Comparison of ENCODE assay signal across 1 cellular context in the genomic region with DNA sequence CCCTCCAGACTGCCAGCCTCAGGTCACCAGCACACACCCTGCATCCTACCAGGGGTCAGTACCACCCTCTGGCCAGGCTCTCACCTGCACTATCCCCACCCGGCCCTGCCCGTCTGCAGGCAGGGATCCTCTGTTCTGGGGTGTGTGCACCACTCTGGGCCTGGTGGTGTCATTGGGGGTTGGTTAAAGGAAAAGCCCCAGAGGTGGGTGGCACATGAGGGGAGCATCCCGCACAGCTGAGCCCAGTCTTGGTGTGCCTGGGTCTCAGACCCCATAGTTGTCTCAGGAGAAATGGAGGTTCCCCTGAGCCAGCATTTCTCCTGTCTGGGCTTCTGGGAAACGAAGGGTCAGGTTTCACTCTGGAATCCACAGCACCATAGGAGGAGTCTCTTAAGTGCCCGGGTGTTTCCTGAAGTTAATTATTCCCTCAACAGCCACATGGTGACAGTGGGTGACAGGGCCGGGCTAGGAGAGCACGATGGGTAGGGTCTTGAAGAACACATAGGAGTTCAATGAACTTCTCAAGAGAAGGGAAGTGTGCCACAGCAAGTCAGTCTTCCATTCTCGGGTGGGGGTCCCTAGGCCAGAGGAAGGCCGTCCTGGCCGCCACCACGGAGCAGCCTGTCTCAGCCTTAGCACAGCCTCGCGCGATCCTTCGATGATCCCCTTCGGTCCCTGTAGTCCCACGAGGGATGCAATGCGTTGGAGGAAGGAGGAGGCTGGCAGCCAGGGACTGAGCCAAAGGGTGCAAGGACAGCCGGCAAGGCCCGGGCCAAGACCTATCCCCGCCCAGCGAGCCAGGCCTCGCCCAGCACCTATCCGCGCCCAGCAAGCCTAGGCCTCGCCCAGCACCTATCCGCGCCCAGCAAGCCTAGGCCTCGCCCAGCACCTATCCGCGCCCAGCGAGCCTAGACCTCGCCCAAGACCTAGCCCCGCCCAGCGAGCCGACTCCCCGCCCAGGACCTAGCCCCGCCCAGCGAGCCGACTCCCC.
TF ChIP-seq lines count a peak whose summit lies in the region.

No MANE protein-coding gene starts in this region.

TF ChIP-seq in HEK293, 187 proteins besides CTCF, POLR2A, EP300 and RAD21 (continued from another document and continues in another):
- TF ChIP-seq ZNF639 (tag by site-specific recombination; IDR thresholded peaks at IDR 0.05) (no peak), ZNF677 (tag by site-specific recombination; IDR thresholded peaks at IDR 0.05) (no peak), ZNF37A (tag by site-specific recombination; IDR thresholded peaks at IDR 0.05) (no peak), MEIS1 (CRISPR knock-in tag; IDR thresholded peaks at IDR 0.05; ENCODE audit: borderline replicate concordance) (no peak), ZNF510 (tag by site-specific recombination; IDR thresholded peaks at IDR 0.05; ENCODE audit: insufficient replicate concordance) (no peak), ZNF426 (tag by site-specific recombination; IDR thresholded peaks at IDR 0.05) (no peak), ZFP3 (tag by site-specific recombination; IDR thresholded peaks at IDR 0.05; ENCODE audit: low read depth) (peak; percentile 97), ZNF350 (tag by site-specific recombination; IDR thresholded peaks at IDR 0.05) (no peak), PRDM10 (tag by site-specific recombination; IDR thresholded peaks at IDR 0.05) (peak; percentile 31; the same call in 1 of the 2 replicates), ZNF248 (tag by site-specific recombination; IDR thresholded peaks at IDR 0.05) (no peak), ZNF596 (tag by site-specific recombination; IDR thresholded peaks at IDR 0.05) (no peak), ZNF624 (tag by site-specific recombination; IDR thresholded peaks at IDR 0.05) (no peak), ZNF423 (tag by site-specific recombination; IDR thresholded peaks at IDR 0.05) (0 out of 2 replicates have a peak, but pooled peaks have one; percentile 23), ZNF341 (tag by site-specific recombination; IDR thresholded peaks at IDR 0.05; ENCODE audit: low read depth) (peak; percentile 84), ZNF146 (tag by site-specific recombination; IDR thresholded peaks at IDR 0.05) (no peak), ZNF701 (tag by site-specific recombination; IDR thresholded peaks at IDR 0.05) (no peak), PATZ1 (tag by site-specific recombination; IDR thresholded peaks at IDR 0.05) (peak; percentile 43; the same call in 1 of the 2 replicates), RBAK (tag by site-specific recombination; IDR thresholded peaks at IDR 0.05) (no peak), ZNF404 (tag by site-specific recombination; IDR thresholded peaks at IDR 0.05) (no peak), ZNF600 (tag by site-specific recombination; IDR thresholded peaks at IDR 0.05) (peak; percentile 78), MZF1 (tag by site-specific recombination; IDR thresholded peaks at IDR 0.05; ENCODE audit: borderline replicate concordance) (no peak), ZNF843 (tag by site-specific recombination; IDR thresholded peaks at IDR 0.05) (no peak), ZNF791 (tag by site-specific recombination; IDR thresholded peaks at IDR 0.05) (no peak), PRDM1 (tag by site-specific recombination; IDR thresholded peaks at IDR 0.05) (0 out of 2 replicates have a peak, but pooled peaks have one; percentile 36), ZNF140 (tag by site-specific recombination; IDR thresholded peaks at IDR 0.05) (no peak), ZNF658 (tag by site-specific recombination; IDR thresholded peaks at IDR 0.05) (no peak), ZBTB48 (tag by site-specific recombination; IDR thresholded peaks at IDR 0.05) (no peak; the same call in 1 of the 2 replicates), ZNF530 (tag by site-specific recombination; IDR thresholded peaks at IDR 0.05; ENCODE audit: low read depth) (no peak), ZNF830 (tag by site-specific recombination; IDR thresholded peaks at IDR 0.05; ENCODE audit: low read depth) (no peak), ZNF768 (tag by site-specific recombination; IDR thresholded peaks at IDR 0.05) (no peak), ZNF571 (tag by site-specific recombination; IDR thresholded peaks at IDR 0.05) (no peak), ZNF19 (tag by site-specific recombination; IDR thresholded peaks at IDR 0.05; ENCODE audit: low read depth) (no peak), ZFP37 (tag by site-specific recombination; IDR thresholded peaks at IDR 0.05) (no peak), ZNF214 (tag by site-specific recombination; IDR thresholded peaks at IDR 0.05; ENCODE audit: borderline replicate concordance) (no peak), ZNF548 (tag by site-specific recombination; IDR thresholded peaks at IDR 0.05) (no peak), ZNF629 (tag by site-specific recombination; IDR thresholded peaks at IDR 0.05) (peak; percentile 31), SP7 (tag by site-specific recombination; IDR thresholded peaks at IDR 0.05) (no peak; the same call in 1 of the 2 replicates), ZBTB7A (tag by site-specific recombination; IDR thresholded peaks at IDR 0.05; ENCODE audit: low read depth) (no peak), ZNF792 (tag by site-specific recombination; IDR thresholded peaks at IDR 0.05) (no peak)
- TF ChIP-seq, protein P1, sequence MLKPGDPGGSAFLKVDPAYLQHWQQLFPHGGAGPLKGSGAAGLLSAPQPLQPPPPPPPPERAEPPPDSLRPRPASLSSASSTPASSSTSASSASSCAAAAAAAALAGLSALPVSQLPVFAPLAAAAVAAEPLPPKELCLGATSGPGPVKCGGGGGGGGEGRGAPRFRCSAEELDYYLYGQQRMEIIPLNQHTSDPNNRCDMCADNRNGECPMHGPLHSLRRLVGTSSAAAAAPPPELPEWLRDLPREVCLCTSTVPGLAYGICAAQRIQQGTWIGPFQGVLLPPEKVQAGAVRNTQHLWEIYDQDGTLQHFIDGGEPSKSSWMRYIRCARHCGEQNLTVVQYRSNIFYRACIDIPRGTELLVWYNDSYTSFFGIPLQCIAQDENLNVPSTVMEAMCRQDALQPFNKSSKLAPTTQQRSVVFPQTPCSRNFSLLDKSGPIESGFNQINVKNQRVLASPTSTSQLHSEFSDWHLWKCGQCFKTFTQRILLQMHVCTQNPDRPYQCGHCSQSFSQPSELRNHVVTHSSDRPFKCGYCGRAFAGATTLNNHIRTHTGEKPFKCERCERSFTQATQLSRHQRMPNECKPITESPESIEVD (tag by site-specific recombination; IDR thresholded peaks at IDR 0.05), result no peak
- TF ChIP-seq, protein P2, sequence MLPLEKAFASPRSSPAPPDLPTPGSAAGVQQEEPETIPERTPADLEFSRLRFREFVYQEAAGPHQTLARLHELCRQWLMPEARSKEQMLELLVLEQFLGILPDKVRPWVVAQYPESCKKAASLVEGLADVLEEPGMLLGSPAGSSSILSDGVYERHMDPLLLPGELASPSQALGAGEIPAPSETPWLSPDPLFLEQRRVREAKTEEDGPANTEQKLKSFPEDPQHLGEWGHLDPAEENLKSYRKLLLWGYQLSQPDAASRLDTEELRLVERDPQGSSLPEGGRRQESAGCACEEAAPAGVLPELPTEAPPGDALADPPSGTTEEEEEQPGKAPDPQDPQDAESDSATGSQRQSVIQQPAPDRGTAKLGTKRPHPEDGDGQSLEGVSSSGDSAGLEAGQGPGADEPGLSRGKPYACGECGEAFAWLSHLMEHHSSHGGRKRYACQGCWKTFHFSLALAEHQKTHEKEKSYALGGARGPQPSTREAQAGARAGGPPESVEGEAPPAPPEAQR (tag by site-specific recombination; IDR thresholded peaks at IDR 0.05), result no peak
- TF ChIP-seq, protein P3, sequence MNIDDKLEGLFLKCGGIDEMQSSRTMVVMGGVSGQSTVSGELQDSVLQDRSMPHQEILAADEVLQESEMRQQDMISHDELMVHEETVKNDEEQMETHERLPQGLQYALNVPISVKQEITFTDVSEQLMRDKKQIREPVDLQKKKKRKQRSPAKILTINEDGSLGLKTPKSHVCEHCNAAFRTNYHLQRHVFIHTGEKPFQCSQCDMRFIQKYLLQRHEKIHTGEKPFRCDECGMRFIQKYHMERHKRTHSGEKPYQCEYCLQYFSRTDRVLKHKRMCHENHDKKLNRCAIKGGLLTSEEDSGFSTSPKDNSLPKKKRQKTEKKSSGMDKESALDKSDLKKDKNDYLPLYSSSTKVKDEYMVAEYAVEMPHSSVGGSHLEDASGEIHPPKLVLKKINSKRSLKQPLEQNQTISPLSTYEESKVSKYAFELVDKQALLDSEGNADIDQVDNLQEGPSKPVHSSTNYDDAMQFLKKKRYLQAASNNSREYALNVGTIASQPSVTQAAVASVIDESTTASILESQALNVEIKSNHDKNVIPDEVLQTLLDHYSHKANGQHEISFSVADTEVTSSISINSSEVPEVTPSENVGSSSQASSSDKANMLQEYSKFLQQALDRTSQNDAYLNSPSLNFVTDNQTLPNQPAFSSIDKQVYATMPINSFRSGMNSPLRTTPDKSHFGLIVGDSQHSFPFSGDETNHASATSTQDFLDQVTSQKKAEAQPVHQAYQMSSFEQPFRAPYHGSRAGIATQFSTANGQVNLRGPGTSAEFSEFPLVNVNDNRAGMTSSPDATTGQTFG (tag by site-specific recombination; IDR thresholded peaks at IDR 0.05; ENCODE audit: borderline replicate concordance), result no peak
- TF ChIP-seq, protein P4, sequence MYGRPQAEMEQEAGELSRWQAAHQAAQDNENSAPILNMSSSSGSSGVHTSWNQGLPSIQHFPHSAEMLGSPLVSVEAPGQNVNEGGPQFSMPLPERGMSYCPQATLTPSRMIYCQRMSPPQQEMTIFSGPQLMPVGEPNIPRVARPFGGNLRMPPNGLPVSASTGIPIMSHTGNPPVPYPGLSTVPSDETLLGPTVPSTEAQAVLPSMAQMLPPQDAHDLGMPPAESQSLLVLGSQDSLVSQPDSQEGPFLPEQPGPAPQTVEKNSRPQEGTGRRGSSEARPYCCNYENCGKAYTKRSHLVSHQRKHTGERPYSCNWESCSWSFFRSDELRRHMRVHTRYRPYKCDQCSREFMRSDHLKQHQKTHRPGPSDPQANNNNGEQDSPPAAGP (tag by site-specific recombination; IDR thresholded peaks at IDR 0.05), result no peak
- TF ChIP-seq, protein P5, sequence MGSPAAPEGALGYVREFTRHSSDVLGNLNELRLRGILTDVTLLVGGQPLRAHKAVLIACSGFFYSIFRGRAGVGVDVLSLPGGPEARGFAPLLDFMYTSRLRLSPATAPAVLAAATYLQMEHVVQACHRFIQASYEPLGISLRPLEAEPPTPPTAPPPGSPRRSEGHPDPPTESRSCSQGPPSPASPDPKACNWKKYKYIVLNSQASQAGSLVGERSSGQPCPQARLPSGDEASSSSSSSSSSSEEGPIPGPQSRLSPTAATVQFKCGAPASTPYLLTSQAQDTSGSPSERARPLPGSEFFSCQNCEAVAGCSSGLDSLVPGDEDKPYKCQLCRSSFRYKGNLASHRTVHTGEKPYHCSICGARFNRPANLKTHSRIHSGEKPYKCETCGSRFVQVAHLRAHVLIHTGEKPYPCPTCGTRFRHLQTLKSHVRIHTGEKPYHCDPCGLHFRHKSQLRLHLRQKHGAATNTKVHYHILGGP (tag by site-specific recombination; IDR thresholded peaks at IDR 0.05), result no peak
- TF ChIP-seq, protein P6, sequence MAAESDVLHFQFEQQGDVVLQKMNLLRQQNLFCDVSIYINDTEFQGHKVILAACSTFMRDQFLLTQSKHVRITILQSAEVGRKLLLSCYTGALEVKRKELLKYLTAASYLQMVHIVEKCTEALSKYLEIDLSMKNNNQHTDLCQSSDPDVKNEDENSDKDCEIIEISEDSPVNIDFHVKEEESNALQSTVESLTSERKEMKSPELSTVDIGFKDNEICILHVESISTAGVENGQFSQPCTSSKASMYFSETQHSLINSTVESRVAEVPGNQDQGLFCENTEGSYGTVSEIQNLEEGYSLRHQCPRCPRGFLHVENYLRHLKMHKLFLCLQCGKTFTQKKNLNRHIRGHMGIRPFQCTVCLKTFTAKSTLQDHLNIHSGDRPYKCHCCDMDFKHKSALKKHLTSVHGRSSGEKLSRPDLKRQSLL (tag by site-specific recombination; IDR thresholded peaks at IDR 0.05), result no peak
